In the genomic region with DNA sequence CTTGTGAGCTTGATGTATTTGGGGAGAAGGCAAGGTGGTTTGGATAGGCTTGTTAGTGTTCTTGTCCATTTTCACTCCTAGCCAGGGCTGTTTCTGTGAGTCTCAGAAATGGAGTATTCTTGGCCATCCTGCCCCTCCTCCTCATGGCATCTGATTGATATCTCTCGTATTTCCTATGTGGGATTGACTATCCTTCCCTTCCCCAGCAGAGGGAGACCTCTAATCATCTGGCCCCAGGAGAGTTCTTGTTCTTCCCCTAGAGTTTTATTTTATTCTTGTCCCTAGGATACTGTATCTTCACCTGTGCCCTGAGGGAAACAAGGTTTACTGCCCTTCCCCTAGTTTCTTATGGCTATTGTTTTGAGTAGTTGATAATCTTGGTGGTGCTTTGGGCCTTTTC, we compare ENCODE assay signal across 2 cellular contexts.
TF ChIP-seq lines count a peak whose summit lies in the region.

No MANE protein-coding gene starts in this region.

TF ChIP-seq in HCT116, 20 proteins besides CTCF, POLR2A, EP300 and RAD21:
- TF ChIP-seq ZFX (IDR thresholded peaks at IDR 0.05), result no peak
- TF ChIP-seq, protein P1, sequence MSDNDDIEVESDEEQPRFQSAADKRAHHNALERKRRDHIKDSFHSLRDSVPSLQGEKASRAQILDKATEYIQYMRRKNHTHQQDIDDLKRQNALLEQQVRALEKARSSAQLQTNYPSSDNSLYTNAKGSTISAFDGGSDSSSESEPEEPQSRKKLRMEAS (IDR thresholded peaks at IDR 0.05), result no peak
- no peak for TF ChIP-seq EZH2 (IDR thresholded peaks at IDR 0.05)
- no peak for TF ChIP-seq EGR1 (IDR thresholded peaks at IDR 0.05; ENCODE audit: low read depth)
- TF ChIP-seq ZNF274 (IDR thresholded peaks at IDR 0.05; ENCODE audit: low read depth, low read length), result no peak
- TF ChIP-seq SIN3A (IDR thresholded peaks at IDR 0.05; ENCODE audit: low read depth), result no peak
- no peak for TF ChIP-seq POLR2AphosphoS5 (IDR thresholded peaks at IDR 0.05; ENCODE audit: low read depth, low read length)
- TF ChIP-seq CBX3 (IDR thresholded peaks at IDR 0.05; ENCODE audit: low read depth), result no peak
- no peak for TF ChIP-seq SRF (IDR thresholded peaks at IDR 0.05; ENCODE audit: low read depth)
- TF ChIP-seq, protein P2, sequence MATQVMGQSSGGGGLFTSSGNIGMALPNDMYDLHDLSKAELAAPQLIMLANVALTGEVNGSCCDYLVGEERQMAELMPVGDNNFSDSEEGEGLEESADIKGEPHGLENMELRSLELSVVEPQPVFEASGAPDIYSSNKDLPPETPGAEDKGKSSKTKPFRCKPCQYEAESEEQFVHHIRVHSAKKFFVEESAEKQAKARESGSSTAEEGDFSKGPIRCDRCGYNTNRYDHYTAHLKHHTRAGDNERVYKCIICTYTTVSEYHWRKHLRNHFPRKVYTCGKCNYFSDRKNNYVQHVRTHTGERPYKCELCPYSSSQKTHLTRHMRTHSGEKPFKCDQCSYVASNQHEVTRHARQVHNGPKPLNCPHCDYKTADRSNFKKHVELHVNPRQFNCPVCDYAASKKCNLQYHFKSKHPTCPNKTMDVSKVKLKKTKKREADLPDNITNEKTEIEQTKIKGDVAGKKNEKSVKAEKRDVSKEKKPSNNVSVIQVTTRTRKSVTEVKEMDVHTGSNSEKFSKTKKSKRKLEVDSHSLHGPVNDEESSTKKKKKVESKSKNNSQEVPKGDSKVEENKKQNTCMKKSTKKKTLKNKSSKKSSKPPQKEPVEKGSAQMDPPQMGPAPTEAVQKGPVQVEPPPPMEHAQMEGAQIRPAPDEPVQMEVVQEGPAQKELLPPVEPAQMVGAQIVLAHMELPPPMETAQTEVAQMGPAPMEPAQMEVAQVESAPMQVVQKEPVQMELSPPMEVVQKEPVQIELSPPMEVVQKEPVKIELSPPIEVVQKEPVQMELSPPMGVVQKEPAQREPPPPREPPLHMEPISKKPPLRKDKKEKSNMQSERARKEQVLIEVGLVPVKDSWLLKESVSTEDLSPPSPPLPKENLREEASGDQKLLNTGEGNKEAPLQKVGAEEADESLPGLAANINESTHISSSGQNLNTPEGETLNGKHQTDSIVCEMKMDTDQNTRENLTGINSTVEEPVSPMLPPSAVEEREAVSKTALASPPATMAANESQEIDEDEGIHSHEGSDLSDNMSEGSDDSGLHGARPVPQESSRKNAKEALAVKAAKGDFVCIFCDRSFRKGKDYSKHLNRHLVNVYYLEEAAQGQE (IDR thresholded peaks at IDR 0.05; ENCODE audit: low read depth), result no peak
- no peak for TF ChIP-seq EZH2phosphoT487 (IDR thresholded peaks at IDR 0.05; ENCODE audit: borderline replicate concordance)

TF ChIP-seq in SK-N-SH, 30 proteins besides CTCF, POLR2A, EP300 and RAD21:
- TF ChIP-seq TCF12 (IDR thresholded peaks at IDR 0.05) (no peak), SMC3 (IDR thresholded peaks at IDR 0.05; ENCODE audit: low read depth, low read length) (0 out of 2 replicates have a peak, but pooled peaks have one; percentile 8)
